In genomic region chr19:54152878-54153524, GRCh38 we compare ENCODE assay signal across 13 cellular contexts. TPM values are rescaled to one million over a fixed set of nuclear protein-coding genes. Genes with fewer than 3 reads are reported as not detected.
DNase-seq lines count a peak whose midpoint lies in the region; FAIRE-seq and TF ChIP-seq lines count a peak whose summit lies in the region.
"Had no signal": no experiment of that assay in that cellular context is flagged by ENCODE, and none has a peak within 500 bp of the region (broad histone marks: within the 10 kb centered on the region; RNA-seq: fewer than 3 reads in every experiment).

No MANE protein-coding gene starts in this region.

- TF ChIP-seq CTCF in choroid plexus epithelial cell (conservative IDR thresholded peaks at IDR 0.05; ENCODE audit: low read depth, low read length) (no peak), neutrophil (IDR thresholded peaks at IDR 0.05) (no peak), uterus (IDR thresholded peaks at IDR 0.05) (no peak)

- no peak overlapping the region for H3K4me3 Mint-ChIP-seq in activated CD4-positive, alpha-beta T cell treated with anti-CD3 and anti-CD28 coated beads, Interleukin-2, amount 10 ng/mL, durations not matched to agents 7 days and 5 days
- H3K4me3 Mint-ChIP-seq: T-helper 1 cell treated with Interleukin-12 subunit alpha and Interleukin-12 subunit beta and Interleukin-4 antibody, amounts not matched to agents 30 μg/mL and 1 μg/mL, for 36 hours had no signal

- H3K4me1 Mint-ChIP-seq in activated CD4-positive, alpha-beta T cell treated with anti-CD3 and anti-CD28 coated beads, Interleukin-2, amount 10 ng/mL, durations not matched to agents 7 days and 5 days: peaks cover 27% of the 10 kb centered on the region

- TF ChIP-seq POLR2A in uterus (IDR thresholded peaks at IDR 0.05): no peak

- no peak for DNase-seq in activated CD4-positive, alpha-beta T cell treated with anti-CD3 and anti-CD28 coated beads, Interleukin-2, amount 10 ng/mL, durations not matched to agents 7 days and 5 days
- DNase-seq in activated CD4-positive, alpha-beta T cell treated with anti-CD3 and anti-CD28 coated beads, Interleukin-2, amount 50 U/mL, for 1 hour: no peak
- DNase-seq in choroid plexus epithelial cell (ENCODE audit: low read depth) (peak; percentile 38), small intestine (no peak), uterus (no peak)
- DNase-seq: ACHN; activated effector memory CD4-positive, alpha-beta T cell treated with anti-CD3 and anti-CD28 coated beads, Interleukin-2, amount 50 U/mL, for 16 hours; NCI-H1092 treated with DMSO at 0.1 percent for 48 hours; NCI-H446; occipital lobe had no signal

- CTCF ChIA-PET in activated CD4-positive, alpha-beta T cell treated with anti-CD3 and anti-CD28 coated beads, Interleukin-2, amount 10 ng/mL, durations not matched to agents 7 days and 5 days (lab: Charles Lee): no interaction called here

- H3K9me3 ChIP-seq in neutrophil: no peaks in the 10 kb centered on the region
- no peaks in the 10 kb centered on the region for H3K9me3 ChIP-seq in small intestine (ENCODE audit: control insufficient read depth, low read depth)
- no peaks in the 10 kb centered on the region for H3K9me3 ChIP-seq in uterus

- POLR2A ChIA-PET in activated CD4-positive, alpha-beta T cell treated with anti-CD3 and anti-CD28 coated beads, Interleukin-2, amount 10 ng/mL, durations not matched to agents 7 days and 5 days (lab: Charles Lee): no interaction called here

- peaks cover 5 to 6% of the 10 kb centered on the region in 2 experiments for H3K4me1 ChIP-seq in neutrophil (ENCODE audit: control insufficient read depth in 1 of 2, insufficient read depth in 1 of 2, low read depth in 1 of 2, low read length in 1 of 2)
- no peaks in the 10 kb centered on the region for H3K4me1 ChIP-seq in small intestine (ENCODE audit: control insufficient read depth in 2 of 2, insufficient read depth in 1 of 2, low read depth in 1 of 2, low read length in 1 of 2)
- no peaks in the 10 kb centered on the region for H3K4me1 ChIP-seq in uterus

- peak overlapping the region; percentile 6 for H3K27ac ChIP-seq in neutrophil
- no peak overlapping the region for H3K27ac ChIP-seq in small intestine (ENCODE audit: low read depth in 1 of 2, low read length in 1 of 2)
- H3K27ac ChIP-seq in uterus: peak overlapping the region in 1 of 2 donors; percentile 7
- H3K27ac ChIP-seq: hepatocyte had no signal

- peaks cover 65% of the 10 kb centered on the region for H3K36me3 Mint-ChIP-seq in activated CD4-positive, alpha-beta T cell treated with anti-CD3 and anti-CD28 coated beads, Interleukin-2, amount 10 ng/mL, durations not matched to agents 7 days and 5 days (ENCODE audit: low read depth)

- intact Hi-C loops in uterus (cut with DNase I; ENCODE audit: low total_unique reads): no loop called here

- H3K9me3 Mint-ChIP-seq in activated CD4-positive, alpha-beta T cell treated with anti-CD3 and anti-CD28 coated beads, Interleukin-2, amount 10 ng/mL, durations not matched to agents 7 days and 5 days: no peaks in the 10 kb centered on the region
- H3K9me3 Mint-ChIP-seq: T-helper 1 cell treated with Interleukin-12 subunit alpha and Interleukin-12 subunit beta and Interleukin-4 antibody, amounts not matched to agents 30 μg/mL and 1 μg/mL, for 36 hours had no signal

- FAIRE-seq in small intestine (lab: Jason Lieb, UNC): no peak

- H3K4me3 ChIP-seq in choroid plexus epithelial cell (ENCODE audit: low read depth, low read length): no peak overlapping the region
- no peak overlapping the region for H3K4me3 ChIP-seq in neutrophil (ENCODE audit: low read depth in 1 of 2, low read length in 1 of 2)
- no peak overlapping the region for H3K4me3 ChIP-seq in small intestine (ENCODE audit: low read depth in 1 of 2, low read length in 2 of 2)
- no peak overlapping the region for H3K4me3 ChIP-seq in uterus
- H3K4me3 ChIP-seq: hepatocyte had no signal

- H3K27me3 ChIP-seq in neutrophil (no peaks in the 10 kb centered on the region), small intestine (ENCODE audit: control insufficient read depth in 2 of 2, insufficient read depth in 2 of 2, low read length in 2 of 2) (no peaks in the 10 kb centered on the region), uterus (no peaks in the 10 kb centered on the region)
- H3K27me3 ChIP-seq: hepatocyte had no signal

- 90 to 99% (median 95%) methylated on average over 25 of the region's 25 CpGs for WGBS in small intestine, 3 donors

- H3K36me3 ChIP-seq in neutrophil: peaks cover 100% of the 10 kb centered on the region
- peaks cover 39 to 45% of the 10 kb centered on the region in 2 donors for H3K36me3 ChIP-seq in small intestine (ENCODE audit: control insufficient read depth in 2 of 2, insufficient read depth in 2 of 2, low read length in 2 of 2)
- no peaks in the 10 kb centered on the region for H3K36me3 ChIP-seq in uterus

- H3K27ac Mint-ChIP-seq in activated CD4-positive, alpha-beta T cell treated with anti-CD3 and anti-CD28 coated beads, Interleukin-2, amount 10 ng/mL, durations not matched to agents 7 days and 5 days: peak overlapping the region; percentile 14
- H3K27ac Mint-ChIP-seq: T-helper 1 cell treated with Interleukin-12 subunit alpha and Interleukin-12 subunit beta and Interleukin-4 antibody, amounts not matched to agents 30 μg/mL and 1 μg/mL, for 36 hours had no signal

- H3K27me3 Mint-ChIP-seq in activated CD4-positive, alpha-beta T cell treated with anti-CD3 and anti-CD28 coated beads, Interleukin-2, amount 10 ng/mL, durations not matched to agents 7 days and 5 days: no peaks in the 10 kb centered on the region

RNA-seq across cellular contexts. Expression of gene LENG1, which starts 6.5 kb away (rescaled TPM):
- 1 to 10 TPM; 7.6 to 9.1 TPM for total RNA-seq in activated CD4-positive, alpha-beta T cell treated with anti-CD3 and anti-CD28 coated beads, Interleukin-2, amount 10 ng/mL, durations not matched to agents 7 days and 5 days
- polyA plus RNA-seq in small intestine: 10 to 100 TPM in 1 of 3 donors, 1 to 10 TPM in 2; 6.7 to 11.1 (median 9.7) TPM
- total RNA-seq in uterus: 10 to 100 TPM in 2 of 4 donors, 1 to 10 TPM in 2; 3.7 to 52.8 (median 23.8) TPM

RNA-seq across cellular contexts. Expression of gene CNOT3, which starts 15.4 kb away (rescaled TPM):
- total RNA-seq in activated CD4-positive, alpha-beta T cell treated with anti-CD3 and anti-CD28 coated beads, Interleukin-2, amount 10 ng/mL, durations not matched to agents 7 days and 5 days: 10 to 100 TPM; 63.7 to 64.8 TPM
- 10 to 100 TPM; 24.4 to 31.1 (median 25.9) TPM for polyA plus RNA-seq in small intestine
- total RNA-seq in uterus: 10 to 100 TPM in 2 of 4 donors, 1 to 10 TPM in 1, under 1 TPM in 1; 0.88 to 41.6 (median 9.9) TPM

RNA-seq across cellular contexts. Expression of gene TMC4, which starts 20.0 kb away (rescaled TPM):
- 1 to 10 TPM; 4.6 to 4.9 TPM for total RNA-seq in activated CD4-positive, alpha-beta T cell treated with anti-CD3 and anti-CD28 coated beads, Interleukin-2, amount 10 ng/mL, durations not matched to agents 7 days and 5 days
- 100 to 1,000 TPM in 2 of 3 donors, 10 to 100 TPM in 1; 40.6 to 174 (median 118) TPM for polyA plus RNA-seq in small intestine
- total RNA-seq in uterus: 10 to 100 TPM in 1 of 4 donors, 1 to 10 TPM in 2, not detected in 1; 1.3 to 31.0 (median 3.0) TPM
- total RNA-seq: occipital lobe had no signal

RNA-seq across cellular contexts. Expression of gene MBOAT7, which starts 36.4 kb away (rescaled TPM):
- 10 to 100 TPM; 56.0 to 61.0 TPM for total RNA-seq in activated CD4-positive, alpha-beta T cell treated with anti-CD3 and anti-CD28 coated beads, Interleukin-2, amount 10 ng/mL, durations not matched to agents 7 days and 5 days
- 10 to 100 TPM; 47.8 to 55.2 (median 54.2) TPM for polyA plus RNA-seq in small intestine
- 10 to 100 TPM in 3 of 4 donors, 1 to 10 TPM in 1; 5.3 to 47.8 (median 19.2) TPM for total RNA-seq in uterus

RNA-seq across cellular contexts. Expression of gene PRPF31, which starts 37.4 kb away (rescaled TPM):
- 10 to 100 TPM; 74.1 to 83.8 TPM for total RNA-seq in activated CD4-positive, alpha-beta T cell treated with anti-CD3 and anti-CD28 coated beads, Interleukin-2, amount 10 ng/mL, durations not matched to agents 7 days and 5 days
- polyA plus RNA-seq in small intestine: 10 to 100 TPM; 44.3 to 57.0 (median 47.6) TPM
- 10 to 100 TPM; 17.9 to 97.3 (median 52.6) TPM for total RNA-seq in uterus
